ENCODE assay signal across 10 cellular contexts in genomic region chr21:36478941-36479340, GRCh38. TPM values are rescaled to one million over a fixed set of nuclear protein-coding genes. Genes with fewer than 3 reads are reported as not detected.
DNase-seq lines count a peak whose midpoint lies in the region; ATAC-seq and TF ChIP-seq lines count a peak whose summit lies in the region.
"Had no signal": no experiment of that assay in that cellular context is flagged by ENCODE, and none has a peak within 500 bp of the region (broad histone marks: within the 10 kb centered on the region; RNA-seq: fewer than 3 reads in every experiment).

No MANE protein-coding gene starts in this region.

- no peak overlapping the region for H3K27ac Mint-ChIP-seq in stimulated activated memory B cell treated with anti-CD40 and anti-IgM and Interleukin-4, amounts not matched to agents 10 μg/mL and 1 μg/mL and 100 μg/mL, for 72 hours

- peak; percentile 80 for ATAC-seq in SK-N-SH treated with all-trans-retinoic acid at 6 μM for 48 hours
- ATAC-seq in stimulated activated memory B cell treated with anti-CD40 and anti-IgM and Interleukin-4, amounts not matched to agents 10 μg/mL and 1 μg/mL and 100 μg/mL, for 72 hours, result no peak
- ATAC-seq in GM18873 (IDR thresholded peaks at IDR 0.05; ENCODE audit: low FRiP score, unreplicated experiment), result no peak
- ATAC-seq in GM19023 (IDR thresholded peaks at IDR 0.05; ENCODE audit: unreplicated experiment), result no peak

- peak; percentile 24; the same call in 1 of the 2 replicates for TF ChIP-seq CTCF in GM12874 (IDR thresholded peaks at IDR 0.05; ENCODE audit: insufficient read depth, low read depth, low read length)

- H3K4me2 ChIP-seq in skeletal muscle satellite cell (ENCODE audit: low read length), result peak overlapping the region; percentile 74

- no peaks in the 10 kb centered on the region for H3K4me1 Mint-ChIP-seq in stimulated activated memory B cell treated with anti-CD40 and anti-IgM and Interleukin-4, amounts not matched to agents 10 μg/mL and 1 μg/mL and 100 μg/mL, for 72 hours

- DNase-seq in hepatic stellate cell (ENCODE audit: low spot score), result peak; percentile 28
- DNase-seq: NCI-H2081; stimulated activated CD4-positive, alpha-beta T cell treated with anti-CD3 and anti-CD28 coated beads, Interleukin-2, amount 100 ng/mL, for 24 hours had no signal

- H3K4me1 ChIP-seq in skeletal muscle satellite cell (ENCODE audit: control insufficient read depth, insufficient read depth, low read length), result peaks cover 23% of the 10 kb centered on the region

- no peak overlapping the region for H3K4me3 Mint-ChIP-seq in stimulated activated memory B cell treated with anti-CD40 and anti-IgM and Interleukin-4, amounts not matched to agents 10 μg/mL and 1 μg/mL and 100 μg/mL, for 72 hours

- no peaks in the 10 kb centered on the region for H3K36me3 Mint-ChIP-seq in stimulated activated memory B cell treated with anti-CD40 and anti-IgM and Interleukin-4, amounts not matched to agents 10 μg/mL and 1 μg/mL and 100 μg/mL, for 72 hours

- no peaks in the 10 kb centered on the region for H3K27me3 ChIP-seq in skeletal muscle satellite cell (ENCODE audit: control insufficient read depth, insufficient read depth, low read length)

- no peaks in the 10 kb centered on the region for H3K36me3 ChIP-seq in skeletal muscle satellite cell (ENCODE audit: insufficient read depth, low read length)

- peak overlapping the region; percentile 10 for H3K4me3 ChIP-seq in skeletal muscle satellite cell (ENCODE audit: low read length)

- H3K9me3 Mint-ChIP-seq in stimulated activated memory B cell treated with anti-CD40 and anti-IgM and Interleukin-4, amounts not matched to agents 10 μg/mL and 1 μg/mL and 100 μg/mL, for 72 hours, result no peaks in the 10 kb centered on the region

- peak overlapping the region; percentile 53 for H3K9ac ChIP-seq in skeletal muscle satellite cell (ENCODE audit: low read depth, low read length)

- peaks cover 11% of the 10 kb centered on the region for H3K27me3 Mint-ChIP-seq in stimulated activated memory B cell treated with anti-CD40 and anti-IgM and Interleukin-4, amounts not matched to agents 10 μg/mL and 1 μg/mL and 100 μg/mL, for 72 hours

- H3K9me3 ChIP-seq in skeletal muscle satellite cell (replicated peaks; ENCODE audit: low read length), result no peaks in the 10 kb centered on the region

TF ChIP-seq in SK-N-SH treated with all-trans-retinoic acid at 6 μM for 48 hours, 23 proteins besides CTCF, POLR2A, EP300 and RAD21:
- TF ChIP-seq ARNTL (CRISPR knock-in tag; IDR thresholded peaks at IDR 0.05; ENCODE audit: borderline replicate concordance, low read depth) (no peak), ESRRG (CRISPR knock-in tag; IDR thresholded peaks at IDR 0.05) (no peak), OSR1 (CRISPR knock-in tag; IDR thresholded peaks at IDR 0.05) (no peak), TOX (CRISPR knock-in tag; IDR thresholded peaks at IDR 0.05; ENCODE audit: borderline replicate concordance) (no peak), GLIS3 (CRISPR knock-in tag; IDR thresholded peaks at IDR 0.05) (no peak), RARB (CRISPR knock-in tag; IDR thresholded peaks at IDR 0.05) (no peak), ZC3H10 (CRISPR knock-in tag; IDR thresholded peaks at IDR 0.05) (no peak), SNAI2 (CRISPR knock-in tag; IDR thresholded peaks at IDR 0.05) (no peak), TSHZ2 (CRISPR knock-in tag; IDR thresholded peaks at IDR 0.05) (no peak), ZNF70 (CRISPR knock-in tag; IDR thresholded peaks at IDR 0.05) (no peak)

RNA-seq across cellular contexts. Expression of gene CLDN14, which starts 1.0 kb away (rescaled TPM):
- total RNA-seq in skeletal muscle satellite cell (2012; rRNA removed), result not detected in 2 replicates
- total RNA-seq: HT1080 had no signal
